8 cellular contexts compared by ENCODE assay signal in the genomic region with DNA sequence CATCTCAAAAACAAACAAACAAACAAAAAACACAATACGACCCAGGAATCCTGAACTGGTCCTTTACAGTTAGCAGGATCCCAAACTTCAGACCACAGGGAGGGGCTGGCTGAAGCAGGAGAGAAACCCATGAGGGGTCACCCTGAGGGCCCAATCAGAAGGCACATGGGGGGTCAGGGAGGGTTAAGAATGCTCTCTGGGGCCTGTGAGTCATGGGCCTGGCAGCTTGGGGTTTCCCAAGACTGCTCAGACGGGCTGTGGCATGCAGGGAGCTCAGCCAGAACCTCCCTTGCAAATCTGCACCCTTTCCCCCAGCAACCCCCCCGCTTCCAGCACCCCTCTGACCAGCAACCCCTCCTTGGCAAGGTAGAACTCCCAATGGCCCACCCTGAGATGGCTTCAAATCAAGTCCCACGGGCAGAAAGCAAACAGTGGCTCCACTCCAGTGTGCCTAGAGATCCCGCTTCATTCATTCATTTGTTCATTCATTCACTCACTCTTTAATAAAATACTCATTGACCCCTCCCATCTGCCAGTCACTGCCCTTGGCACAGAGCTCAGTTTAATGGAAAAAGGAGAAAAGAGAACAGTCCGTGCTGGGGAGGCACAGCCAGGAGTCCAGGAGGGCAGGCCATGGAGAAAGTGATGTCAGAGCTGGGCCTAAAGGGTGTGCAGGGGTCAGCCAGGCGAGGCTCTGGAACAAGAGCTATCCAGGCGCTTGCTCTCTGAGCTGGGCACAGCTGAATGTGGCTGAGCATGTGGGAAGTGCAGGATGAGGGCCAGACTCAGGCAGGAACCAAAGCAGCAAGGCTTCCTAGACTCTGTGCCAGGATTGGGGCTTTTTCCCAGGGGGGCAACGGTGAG. TPM values are rescaled to one million over a fixed set of nuclear protein-coding genes. Genes with fewer than 3 reads are reported as not detected.
A peak's percentile ranks its signal among the peaks of the same experiment; 100 is the strongest.
DNase-seq lines count a peak whose midpoint lies in the region; ATAC-seq, FAIRE-seq and TF ChIP-seq lines count a peak whose summit lies in the region.

No MANE protein-coding gene starts in this region.

- H3K4me2 ChIP-seq in neural progenitor cell, result no peak overlapping the region

- H3K27me3 Mint-ChIP-seq in neural progenitor cell (ENCODE audit: insufficient read depth, low read depth), result peaks cover 8% of the 10 kb centered on the region

- H4K20me1 ChIP-seq in neural progenitor cell (ENCODE audit: low read depth), result no peaks in the 10 kb centered on the region

- no peaks in the 10 kb centered on the region for H3K9me3 ChIP-seq in neural progenitor cell (ENCODE audit: low read depth)

- no peak overlapping the region for H3K9ac ChIP-seq in neural progenitor cell

- no peak for TF ChIP-seq CTCF in cardiac fibroblast (IDR thresholded peaks at IDR 0.05; ENCODE audit: low read depth, low read length)
- TF ChIP-seq CTCF in neural progenitor cell (IDR thresholded peaks at IDR 0.05), result no peak

- FAIRE-seq in urothelium cell line (lab: Jason Lieb, UNC), result no peak

- H3K36me3 ChIP-seq in neural progenitor cell, result no peaks in the 10 kb centered on the region

- in situ Hi-C loops in ACHN (cut with HindIII; ENCODE audit: low pct_ligation_motif_present, low pct_unique_long_range_greater_than_20kb, low sequenced_read_pairs), result no loop called here

- H3K27me3 ChIP-seq in neural progenitor cell, result no peaks in the 10 kb centered on the region

- H3K79me2 ChIP-seq in neural progenitor cell (ENCODE audit: low read depth), result no peaks in the 10 kb centered on the region

- H3K27ac Mint-ChIP-seq in neural progenitor cell, result no peak overlapping the region

- H3K36me3 Mint-ChIP-seq in neural progenitor cell, result no peaks in the 10 kb centered on the region

- no peak overlapping the region for H3K4me3 ChIP-seq in cardiac fibroblast (replicated peaks in 1 of 2; ENCODE audit: low read depth in 2 of 2, low read length in 2 of 2)
- H3K4me3 ChIP-seq in neural progenitor cell, result no peak overlapping the region

- no peak for ATAC-seq in GM19467 (IDR thresholded peaks at IDR 0.05; ENCODE audit: unreplicated experiment)
- ATAC-seq in GM21619 (IDR thresholded peaks at IDR 0.05; ENCODE audit: unreplicated experiment), result no peak

- DNase-seq in ACHN (peak; percentile 98), HT1080 (ENCODE audit: low read depth) (peak; percentile 95), cardiac fibroblast (ENCODE audit: low read depth in 2 of 2) (peak; percentile 98 to 99), medulla oblongata (ENCODE audit: extremely low spot score) (peak; percentile 47), urothelium cell line (ENCODE audit: low spot score) (peak; percentile 91), neural progenitor cell (ENCODE audit: low spot score) (no peak)

- H3K9me3 Mint-ChIP-seq in neural progenitor cell, result no peaks in the 10 kb centered on the region

- H3K4me1 ChIP-seq in neural progenitor cell, result peaks cover 6% of the 10 kb centered on the region

- peaks cover 50% of the 10 kb centered on the region for H3K4me1 Mint-ChIP-seq in neural progenitor cell

- no peak overlapping the region for H3K27ac ChIP-seq in neural progenitor cell

- no peaks in the 10 kb centered on the region for H3F3A ChIP-seq in neural progenitor cell (ENCODE audit: low read depth)

- no peak overlapping the region for H3K4me3 Mint-ChIP-seq in neural progenitor cell

- no peak overlapping the region for H2AFZ ChIP-seq in neural progenitor cell (replicated peaks)

RNA-seq across cellular contexts. Expression of a gene that starts 8.2 kb away (rescaled TPM):
- 12.4 and 31.0 TPM in 2 replicates for total RNA-seq in HT1080 (2014; rRNA removed; shearing (Covaris generic))
- polyA plus RNA-seq in HT1080 (2015; cell fraction: cytosol; rRNA removed), result 4.0 and 6.9 TPM in 2 replicates
- 0.84 and 1.4 TPM in 2 replicates for polyA plus RNA-seq in HT1080 (2015; cell fraction: nucleus; rRNA removed)
- 2.8 and 4.8 TPM in 2 replicates for total RNA-seq in neural progenitor cell (ENCODE audit: low replicate concordance)

RNA-seq across cellular contexts. Expression of a gene that starts 40.6 kb away (rescaled TPM):
- 80.6 and 82.6 TPM in 2 replicates for total RNA-seq in HT1080 (2014; rRNA removed; shearing (Covaris generic))
- 54.9 and 56.2 TPM in 2 replicates for polyA plus RNA-seq in HT1080 (2015; cell fraction: cytosol; rRNA removed)
- 50.8 and 68.3 TPM in 2 replicates for polyA plus RNA-seq in HT1080 (2015; cell fraction: nucleus; rRNA removed)
- 4.7 and 13.0 TPM in 2 replicates for total RNA-seq in neural progenitor cell (ENCODE audit: low replicate concordance)

RNA-seq across cellular contexts. Expression of a gene that starts 48.3 kb away (rescaled TPM):
- total RNA-seq in HT1080 (2014; rRNA removed; shearing (Covaris generic)), result 13.7 and 15.3 TPM in 2 replicates
- 10.3 and 11.1 TPM in 2 replicates for polyA plus RNA-seq in HT1080 (2015; cell fraction: cytosol; rRNA removed)
- 31.5 and 32.8 TPM in 2 replicates for polyA plus RNA-seq in HT1080 (2015; cell fraction: nucleus; rRNA removed)
- 40.1 and 59.6 TPM in 2 replicates for total RNA-seq in neural progenitor cell (ENCODE audit: low replicate concordance)

RNA-seq across cellular contexts. Expression of a gene that starts 56.9 kb away (rescaled TPM):
- total RNA-seq in HT1080 (2014; rRNA removed; shearing (Covaris generic)), result not detected in 2 replicates
- polyA plus RNA-seq in HT1080 (2015; cell fraction: cytosol; rRNA removed), result not detected in 2 replicates
- not detected in 2 replicates for polyA plus RNA-seq in HT1080 (2015; cell fraction: nucleus; rRNA removed)
- 0.56 TPM in 1 of 2 replicates, not detected in the other for total RNA-seq in neural progenitor cell (ENCODE audit: low replicate concordance)
